In genomic region chr17:40779181-40779909, GRCh38 we compare ENCODE assay signal across 11 cellular contexts. TPM values are rescaled to one million over a fixed set of nuclear protein-coding genes. Genes with fewer than 3 reads are reported as not detected.
DNase-seq lines count a peak whose midpoint lies in the region; ATAC-seq and TF ChIP-seq lines count a peak whose summit lies in the region.
"Had no signal": no experiment of that assay in that cellular context is flagged by ENCODE, and none has a peak within 500 bp of the region (broad histone marks: within the 10 kb centered on the region; RNA-seq: fewer than 3 reads in every experiment).

No MANE protein-coding gene starts in this region.

- TF ChIP-seq CTCF in GM23338 (conservative IDR thresholded peaks at IDR 0.05; ENCODE audit: low read depth in 2 of 2) (0 out of 4 replicates have a peak, but pooled peaks of 1 of the 2 experiments have one; percentile 10), endodermal cell (conservative IDR thresholded peaks at IDR 0.05) (no peak)

- H3K27me3 Mint-ChIP-seq in GM23338 (ENCODE audit: insufficient read depth, low read depth, poor library complexity), result peaks cover 6% of the 10 kb centered on the region
- H3K27me3 Mint-ChIP-seq in T-helper 2 cell treated with Interferon-gamma antibody and Interleukin-4, amounts not matched to agents 5 μg/mL and 100 μg/mL, for 36 hours (ENCODE audit: low read depth), result peaks cover 51% of the 10 kb centered on the region
- peaks cover 38% of the 10 kb centered on the region for H3K27me3 Mint-ChIP-seq in endodermal cell (ENCODE audit: insufficient read depth)

- no peaks in the 10 kb centered on the region for H3K36me3 ChIP-seq in GM23338 (ENCODE audit: insufficient read depth)
- H3K36me3 ChIP-seq in endodermal cell (ENCODE audit: control insufficient read depth, insufficient read depth, low read length), result no peaks in the 10 kb centered on the region
- H3K36me3 ChIP-seq: heart right ventricle had no signal

- no peaks in the 10 kb centered on the region for H4K20me1 ChIP-seq in GM23338 (replicated peaks; ENCODE audit: insufficient read depth)

- H3K4me3 ChIP-seq in GM23338 (no peak overlapping the region), endodermal cell (ENCODE audit: low read length) (no peak overlapping the region)

- H3K27ac ChIP-seq in GM23338 (ENCODE audit: low read depth) (no peak overlapping the region), endodermal cell (ENCODE audit: low read depth, low read length) (no peak overlapping the region)
- H3K27ac ChIP-seq: heart right ventricle, parathyroid adenoma had no signal

- DNase-seq in GM23338 (ENCODE audit: low spot score) (peak; percentile 71), endodermal cell (peak; percentile 67), HCEC 1CT (no peak), kidney tubule cell (ENCODE audit: low spot score) (no peak)
- DNase-seq in T-helper 2 cell treated with Interferon-gamma antibody and Interleukin-4, amounts not matched to agents 5 μg/mL and 100 μg/mL, for 36 hours (ENCODE audit: low spot score), result no peak
- peak; percentile 7 to 14 for DNase-seq in stimulated activated CD4-positive, alpha-beta T cell treated with anti-CD3 and anti-CD28 coated beads, Interleukin-4, amount 100 ng/mL, for 48 hours (ENCODE audit: low read depth in 2 of 2)
- DNase-seq: heart right ventricle had no signal

- H3K9me3 ChIP-seq in endodermal cell (ENCODE audit: control insufficient read depth, low read length), result no peaks in the 10 kb centered on the region
- H3K9me3 ChIP-seq: heart right ventricle had no signal

- no peaks in the 10 kb centered on the region for H3F3A ChIP-seq in GM23338 (replicated peaks; ENCODE audit: low read depth)

- peaks cover 15% of the 10 kb centered on the region for H3K27me3 ChIP-seq in GM23338 (ENCODE audit: insufficient read depth)
- peaks cover 8% of the 10 kb centered on the region for H3K27me3 ChIP-seq in endodermal cell (ENCODE audit: control insufficient read depth, insufficient read depth, low read length, poor library complexity, severe bottlenecking)

- peak; percentile 99 for ATAC-seq in GM23338
- no peak for ATAC-seq in GM18873 (IDR thresholded peaks at IDR 0.05; ENCODE audit: low FRiP score, unreplicated experiment)
- ATAC-seq in HG03159 (IDR thresholded peaks at IDR 0.05; ENCODE audit: unreplicated experiment), result no peak
- ATAC-seq: heart right ventricle had no signal

- peak overlapping the region; percentile 37 for H3K4me2 ChIP-seq in GM23338

- H3K9me3 Mint-ChIP-seq in GM23338 (no peaks in the 10 kb centered on the region), endodermal cell (peaks cover 4% of the 10 kb centered on the region)
- H3K9me3 Mint-ChIP-seq in T-helper 2 cell treated with Interferon-gamma antibody and Interleukin-4, amounts not matched to agents 5 μg/mL and 100 μg/mL, for 36 hours, result no peaks in the 10 kb centered on the region

- H3K36me3 Mint-ChIP-seq in GM23338 (ENCODE audit: low read depth) (no peaks in the 10 kb centered on the region), endodermal cell (ENCODE audit: low read depth) (no peaks in the 10 kb centered on the region)
- no peaks in the 10 kb centered on the region for H3K36me3 Mint-ChIP-seq in T-helper 2 cell treated with Interferon-gamma antibody and Interleukin-4, amounts not matched to agents 5 μg/mL and 100 μg/mL, for 36 hours (ENCODE audit: low read depth)

- H3K4me1 ChIP-seq in GM23338 (ENCODE audit: insufficient read depth) (no peaks in the 10 kb centered on the region), endodermal cell (ENCODE audit: control insufficient read depth, insufficient read depth, low read length) (no peaks in the 10 kb centered on the region)
- H3K4me1 ChIP-seq: heart right ventricle, parathyroid adenoma had no signal

- H2AFZ ChIP-seq in GM23338, result peak overlapping the region; percentile 64
- H2AFZ ChIP-seq: parathyroid adenoma had no signal

- H3K4me3 Mint-ChIP-seq in GM23338 (peak overlapping the region; percentile 51; the same call in 2 of the 3 replicates), endodermal cell (no peak overlapping the region)
- H3K4me3 Mint-ChIP-seq in T-helper 2 cell treated with Interferon-gamma antibody and Interleukin-4, amounts not matched to agents 5 μg/mL and 100 μg/mL, for 36 hours, result peak overlapping the region; percentile 30

- 71 to 79% methylated on average over 28 to 36 of the region's 37 CpGs for WGBS in endodermal cell (ENCODE audit: insufficient coverage in 1 of 2, insufficient read length in 1 of 2), 2 experiments

- no peaks in the 10 kb centered on the region for H3K79me2 ChIP-seq in GM23338 (replicated peaks; ENCODE audit: insufficient read depth)
- H3K79me2 ChIP-seq: parathyroid adenoma had no signal

- H3K4me1 Mint-ChIP-seq in GM23338, result no peaks in the 10 kb centered on the region
- peaks cover 1% of the 10 kb centered on the region for H3K4me1 Mint-ChIP-seq in T-helper 2 cell treated with Interferon-gamma antibody and Interleukin-4, amounts not matched to agents 5 μg/mL and 100 μg/mL, for 36 hours (ENCODE audit: low read depth)
- no peaks in the 10 kb centered on the region for H3K4me1 Mint-ChIP-seq in endodermal cell

- H3K9me2 ChIP-seq in GM23338 (ENCODE audit: insufficient read depth), result no peaks in the 10 kb centered on the region

- H3K9ac ChIP-seq in endodermal cell (ENCODE audit: extremely low read depth, low read length, poor library complexity, severe bottlenecking), result no peak overlapping the region
- H3K9ac ChIP-seq: parathyroid adenoma had no signal

- H3K27ac Mint-ChIP-seq in GM23338 (no peak overlapping the region), endodermal cell (no peak overlapping the region)
- no peak overlapping the region for H3K27ac Mint-ChIP-seq in T-helper 2 cell treated with Interferon-gamma antibody and Interleukin-4, amounts not matched to agents 5 μg/mL and 100 μg/mL, for 36 hours

TF ChIP-seq in GM23338, 12 proteins besides CTCF, POLR2A, EP300 and RAD21 (continues in another document):
- TF ChIP-seq CREB1 (CRISPR knock-in tag; IDR thresholded peaks at IDR 0.05; ENCODE audit: low read depth) (no peak), EZH2phosphoT487 (IDR thresholded peaks at IDR 0.05; ENCODE audit: unreplicated experiment) (no peak), REST (IDR thresholded peaks at IDR 0.05; ENCODE audit: unreplicated experiment) (no peak), STAT1 (IDR thresholded peaks at IDR 0.05; ENCODE audit: unreplicated experiment) (no peak), EZH2 (IDR thresholded peaks at IDR 0.05; ENCODE audit: low read depth, unreplicated experiment) (no peak), JUNB (IDR thresholded peaks at IDR 0.05; ENCODE audit: unreplicated experiment) (no peak)

RNA-seq across cellular contexts. Expression of gene KRT27, which starts 3.0 kb away (rescaled TPM):
- total RNA-seq in GM23338 (2014; rRNA removed; shearing (Covaris generic)), result not detected in 2 replicates
- polyA plus RNA-seq in GM23338 (2016; fragmentation: Nextera tagmentation; extraction: Ambion mirVana), result not detected in 2 replicates
- total RNA-seq in endodermal cell, result not detected
- polyA plus RNA-seq in endodermal cell (2013, experiment 1 of 2), result not detected
- not detected for polyA plus RNA-seq in endodermal cell (2013, experiment 2 of 2)
- polyA plus RNA-seq: heart right ventricle had no signal

RNA-seq across cellular contexts. Expression of gene KRT26, which starts 7.3 kb away (rescaled TPM):
- not detected in 2 replicates for total RNA-seq in GM23338 (2014; rRNA removed; shearing (Covaris generic))
- not detected in 2 replicates for polyA plus RNA-seq in GM23338 (2016; fragmentation: Nextera tagmentation; extraction: Ambion mirVana)
- total RNA-seq in endodermal cell, result not detected
- polyA plus RNA-seq in endodermal cell (2013, experiment 1 of 2), result not detected
- polyA plus RNA-seq in endodermal cell (2013, experiment 2 of 2), result not detected
- total RNA-seq: heart right ventricle had no signal
- polyA plus RNA-seq: adipose tissue, heart right ventricle had no signal

RNA-seq across cellular contexts. Expression of gene KRT28, which starts 20.4 kb away (rescaled TPM):
- total RNA-seq in GM23338 (2014; rRNA removed; shearing (Covaris generic)), result not detected in 2 replicates
- not detected in 2 replicates for polyA plus RNA-seq in GM23338 (2016; fragmentation: Nextera tagmentation; extraction: Ambion mirVana)
- not detected for total RNA-seq in endodermal cell
- polyA plus RNA-seq in endodermal cell (2013, experiment 1 of 2), result not detected
- not detected for polyA plus RNA-seq in endodermal cell (2013, experiment 2 of 2)
- total RNA-seq: heart right ventricle had no signal
- polyA plus RNA-seq: adipose tissue, heart right ventricle had no signal

RNA-seq across cellular contexts. Expression of gene KRT25, which starts 24.2 kb away (rescaled TPM):
- total RNA-seq in GM23338 (2014; rRNA removed; shearing (Covaris generic)), result not detected in 2 replicates
- polyA plus RNA-seq in GM23338 (2016; fragmentation: Nextera tagmentation; extraction: Ambion mirVana), result not detected in 2 replicates
- total RNA-seq in endodermal cell, result not detected
- not detected for polyA plus RNA-seq in endodermal cell (2013, experiment 1 of 2)
- polyA plus RNA-seq in endodermal cell (2013, experiment 2 of 2), result not detected
- total RNA-seq: heart right ventricle had no signal
- polyA plus RNA-seq: adipose tissue, heart right ventricle had no signal

RNA-seq across cellular contexts. Expression of gene KRT10, which starts 43.1 kb away (rescaled TPM):
- total RNA-seq in GM23338 (2014; rRNA removed; shearing (Covaris generic)), result 7.8 and 9.6 TPM in 2 replicates
- polyA plus RNA-seq in GM23338 (2016; fragmentation: Nextera tagmentation; extraction: Ambion mirVana), result 117 and 123 TPM in 2 replicates
- total RNA-seq in endodermal cell, result 10 to 100 TPM; 22.3 to 46.8 TPM
- polyA plus RNA-seq in endodermal cell (2013, experiment 1 of 2), result 85.2 TPM
- polyA plus RNA-seq in endodermal cell (2013, experiment 2 of 2), result 88.8 TPM

Comparison
In these comparisons a context has a peak if more than half of its experiments do, and no peak if none do; other contexts are left out.
1. DNase-seq: peak in GM23338 (single experiment), endodermal cell (single experiment) and stimulated activated CD4-positive, alpha-beta T cell treated with anti-CD3 and anti-CD28 coated beads, Interleukin-4, amount 100 ng/mL, for 48 hours (2 of 2); none in T-helper 2 cell treated with Interferon-gamma antibody and Interleukin-4, amounts not matched to agents 5 μg/mL and 100 μg/mL, for 36 hours (single experiment), HCEC 1CT (single experiment) and kidney tubule cell (single experiment).